In the genomic region with DNA sequence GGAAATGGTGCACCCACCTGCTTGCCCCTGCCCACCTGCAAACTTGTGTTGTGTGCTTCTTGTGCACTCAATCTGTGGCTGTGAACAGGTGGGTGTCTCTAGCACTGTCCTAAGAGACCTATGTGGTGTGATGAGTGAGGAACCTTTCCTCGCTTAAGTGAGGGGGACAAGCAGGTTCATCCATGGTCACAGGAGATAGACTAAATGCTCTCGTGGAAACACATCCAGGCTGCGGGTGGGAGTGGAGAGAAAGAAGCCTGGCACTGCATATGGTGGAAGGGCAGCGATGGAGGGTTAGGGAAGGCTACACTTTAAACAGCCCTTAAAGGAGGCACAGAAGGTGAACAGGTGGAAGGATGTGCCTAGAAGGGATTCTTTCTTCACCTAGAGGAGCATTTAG, we compare ENCODE assay signal across 29 cellular contexts.
"Had no signal": no experiment of that assay in that cellular context is flagged by ENCODE, and none has a peak within 500 bp of the region (broad histone marks: within the 10 kb centered on the region; RNA-seq: fewer than 3 reads in every experiment).

No MANE protein-coding gene starts in this region.

- H3K27ac ChIP-seq: neutrophil, ovary, psoas muscle, right lobe of liver, sigmoid colon, suprapubic skin, testis, tibial artery, transverse colon, upper lobe of right lung, vagina had no signal

- H3K36me3 Mint-ChIP-seq: naive B cell; naive thymus-derived CD8-positive, alpha-beta T cell; natural killer cell treated with Interleukin-12 subunit alpha and Interleukin-12 subunit beta and Interleukin-15 and Interleukin-18, amount 100 ng/mL, for 72 hours; stimulated activated memory B cell treated with anti-CD40 and anti-IgM and Interleukin-4, amounts not matched to agents 10 μg/mL and 1 μg/mL and 100 μg/mL, for 72 hours; type B pancreatic cell had no signal

- H3K27ac Mint-ChIP-seq: naive thymus-derived CD8-positive, alpha-beta T cell; natural killer cell treated with Interleukin-12 subunit alpha and Interleukin-12 subunit beta and Interleukin-15 and Interleukin-18, amount 100 ng/mL, for 72 hours; nephron progenitor cell; stimulated activated memory B cell treated with anti-CD40 and anti-IgM and Interleukin-4, amounts not matched to agents 10 μg/mL and 1 μg/mL and 100 μg/mL, for 72 hours; type B pancreatic cell had no signal

- H3K36me3 ChIP-seq: neutrophil, ovary, right lobe of liver, sigmoid colon, suprapubic skin, tibial artery, transverse colon, upper lobe of right lung, vagina had no signal

- H3K4me3 ChIP-seq: ovary, psoas muscle, right lobe of liver, sigmoid colon, suprapubic skin, testis, tibial artery, transverse colon, upper lobe of right lung, vagina had no signal

- H3K9me3 Mint-ChIP-seq: naive thymus-derived CD8-positive, alpha-beta T cell; natural killer cell treated with Interleukin-12 subunit alpha and Interleukin-12 subunit beta and Interleukin-15 and Interleukin-18, amount 100 ng/mL, for 72 hours; nephron progenitor cell; neural crest cell; stimulated activated memory B cell treated with anti-CD40 and anti-IgM and Interleukin-4, amounts not matched to agents 10 μg/mL and 1 μg/mL and 100 μg/mL, for 72 hours; stimulated activated naive CD8-positive, alpha-beta T cell treated with anti-CD3 and anti-CD28 coated beads, Interleukin-15, amount 100 ng/mL, for 72 hours; type B pancreatic cell had no signal

- FAIRE-seq: small intestine had no signal

- DNase-seq: naive B cell; naive thymus-derived CD8-positive, alpha-beta T cell; nephron progenitor cell; nucleus accumbens; ovary; psoas muscle; right cardiac atrium; right lobe of liver; sigmoid colon; small intestine; stimulated activated CD4-positive, alpha-beta T cell treated with anti-CD3 and anti-CD28 coated beads, Interleukin-15, amount 100 ng/mL, for 24 hours; stimulated activated CD4-positive, alpha-beta T cell treated with anti-CD3 and anti-CD28 coated beads, Interleukin-2, amount 100 ng/mL, for 24 hours; stimulated activated CD4-positive, alpha-beta T cell treated with anti-CD3 and anti-CD28 coated beads, Interleukin-2, amount 100 ng/mL, for 48 hours; stimulated activated CD4-positive, alpha-beta T cell treated with anti-CD3 and anti-CD28 coated beads, Interleukin-4, amount 100 ng/mL, for 24 hours; stimulated activated naive CD4-positive, alpha-beta T cell; stimulated activated naive CD8-positive, alpha-beta T cell treated with anti-CD3 and anti-CD28 coated beads, Interleukin-15, amount 100 ng/mL, for 72 hours; stimulated activated naive CD8-positive, alpha-beta T cell treated with anti-CD3 and anti-CD28 coated beads, Interleukin-15, Interleukin-2, amounts not matched to agents 100 U/mL and 50 U/mL, for 24 hours; substantia nigra; testis; tibial artery; transverse colon; upper lobe of right lung had no signal

- H3K4me1 Mint-ChIP-seq: naive B cell; naive thymus-derived CD8-positive, alpha-beta T cell; stimulated activated memory B cell treated with anti-CD40 and anti-IgM and Interleukin-4, amounts not matched to agents 10 μg/mL and 1 μg/mL and 100 μg/mL, for 72 hours; stimulated activated naive CD8-positive, alpha-beta T cell treated with anti-CD3 and anti-CD28 coated beads, Interleukin-15, amount 100 ng/mL, for 72 hours had no signal

- H3K27me3 ChIP-seq: ovary, right lobe of liver, sigmoid colon, testis, tibial artery, upper lobe of right lung, vagina had no signal

- H3K9me3 ChIP-seq: neutrophil, ovary, psoas muscle, right lobe of liver, sigmoid colon, suprapubic skin, testis, tibial artery, transverse colon, upper lobe of right lung, vagina had no signal

- H3K27me3 Mint-ChIP-seq: stimulated activated memory B cell treated with anti-CD40 and anti-IgM and Interleukin-4, amounts not matched to agents 10 μg/mL and 1 μg/mL and 100 μg/mL, for 72 hours had no signal

- H3K4me1 ChIP-seq: psoas muscle, right lobe of liver, testis, transverse colon, upper lobe of right lung had no signal

- H3K4me3 Mint-ChIP-seq: naive B cell; naive thymus-derived CD8-positive, alpha-beta T cell; natural killer cell treated with Interleukin-12 subunit alpha and Interleukin-12 subunit beta and Interleukin-15 and Interleukin-18, amount 100 ng/mL, for 72 hours; nephron progenitor cell; neural crest cell; stimulated activated memory B cell treated with anti-CD40 and anti-IgM and Interleukin-4, amounts not matched to agents 10 μg/mL and 1 μg/mL and 100 μg/mL, for 72 hours; stimulated activated naive CD8-positive, alpha-beta T cell treated with anti-CD3 and anti-CD28 coated beads, Interleukin-15, amount 100 ng/mL, for 72 hours; type B pancreatic cell had no signal

- ATAC-seq: naive thymus-derived CD8-positive, alpha-beta T cell; natural killer cell treated with Interleukin-12 subunit alpha and Interleukin-12 subunit beta and Interleukin-15 and Interleukin-18, amount 100 ng/mL, for 72 hours; psoas muscle; right cardiac atrium; right lobe of liver; stimulated activated memory B cell treated with anti-CD40 and anti-IgM and Interleukin-4, amounts not matched to agents 10 μg/mL and 1 μg/mL and 100 μg/mL, for 72 hours; stimulated activated naive CD8-positive, alpha-beta T cell treated with anti-CD3 and anti-CD28 coated beads, Interleukin-15, amount 100 ng/mL, for 72 hours; stimulated activated naive CD8-positive, alpha-beta T cell treated with anti-CD3 and anti-CD28 coated beads, Interleukin-15, Interleukin-2, amounts not matched to agents 100 U/mL and 50 U/mL, for 24 hours; upper lobe of right lung had no signal
